In the genomic region with DNA sequence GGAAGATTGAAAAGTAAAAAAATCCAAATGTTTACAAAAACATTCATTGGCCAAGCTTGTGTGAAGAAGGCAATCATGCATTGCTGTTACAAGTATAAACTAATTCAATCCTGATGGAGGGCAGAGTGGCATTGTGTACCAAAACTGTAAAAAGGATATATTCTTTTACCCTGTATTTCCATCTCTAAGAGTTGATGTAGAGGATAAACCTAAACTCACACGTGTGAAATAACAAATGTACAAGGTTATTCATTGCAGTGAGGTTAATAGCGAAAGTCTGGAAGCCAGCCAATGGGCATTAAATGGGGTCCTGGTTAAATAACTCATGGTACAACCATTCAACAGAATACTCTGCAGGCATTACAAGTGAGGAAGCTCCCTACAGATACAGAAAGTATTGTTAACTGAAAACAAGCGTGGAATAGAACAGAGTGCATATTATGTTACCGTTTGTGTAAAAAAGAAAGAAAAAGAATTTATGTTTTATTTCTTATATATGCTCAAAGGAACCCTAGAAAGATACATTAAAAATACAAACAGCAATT, we compare ENCODE assay signal across 27 cellular contexts. TPM values are rescaled to one million over a fixed set of nuclear protein-coding genes. Genes with fewer than 3 reads are reported as not detected.
"Had no signal": no experiment of that assay in that cellular context is flagged by ENCODE, and none has a peak within 500 bp of the region (broad histone marks: within the 10 kb centered on the region; RNA-seq: fewer than 3 reads in every experiment).

No MANE protein-coding gene starts in this region.

- DNase-seq: activated CD4-positive, alpha-beta T cell treated with anti-CD3 and anti-CD28 coated beads, Interleukin-2, amount 10 ng/mL, durations not matched to agents 7 days and 5 days; activated CD4-positive, CD25-positive, alpha-beta regulatory T cell treated with anti-CD3 and anti-CD28 coated beads, Interleukin-2, amount 50 U/mL, for 72 hours; activated CD8-positive, alpha-beta memory T cell treated with anti-CD3 and anti-CD28 coated beads, Interleukin-2, amount 10 ng/mL, durations not matched to agents 7 days and 5 days; activated CD8-positive, alpha-beta T cell treated with anti-CD3 and anti-CD28 coated beads for 36 hours; activated gamma-delta T cell; activated naive CD4-positive, alpha-beta T cell treated with anti-CD3 and anti-CD28 coated beads, Interleukin-2, amount 50 U/mL, for 16 hours; activated naive CD8-positive, alpha-beta T cell treated with anti-CD3 and anti-CD28 coated beads, Interleukin-2, amount 50 U/mL, for 24 hours; activated T-cell treated with anti-CD3 and anti-CD28 coated beads for 4 hours; anterior cingulate cortex; body of pancreas; effector CD4-positive, alpha-beta T cell; foreskin keratinocyte; immature natural killer cell; left lung; naive thymus-derived CD4-positive, alpha-beta T cell; occipital lobe; posterior cingulate gyrus; sigmoid colon; stimulated activated CD4-positive, alpha-beta T cell treated with anti-CD3 and anti-CD28 coated beads, Interleukin-15, amount 100 ng/mL, for 24 hours; thyroid gland; upper lobe of right lung; WERI-Rb-1 had no signal

- H3K27ac ChIP-seq: body of pancreas, cardiac muscle cell, foreskin keratinocyte, hepatocyte, left lung, sigmoid colon, thyroid gland, upper lobe of right lung, WERI-Rb-1 had no signal

RNA-seq across cellular contexts. Expression of gene BCAS1, which starts 56.9 kb away (rescaled TPM):
- total RNA-seq: cardiac muscle cell; chondrocyte; foreskin keratinocyte; neural crest cell; T-helper 2 cell treated with Interferon-gamma antibody and Interleukin-4, amounts not matched to agents 100 ng/mL and 5 ng/mL, for 36 hours had no signal
- polyA plus RNA-seq: cardiac muscle cell, foreskin keratinocyte had no signal
